Comparison of ENCODE assay signal across 13 cellular contexts in genomic region chr16:84907575-84907974, GRCh38.
A peak's percentile ranks its signal among the peaks of the same experiment; 100 is the strongest.
DNase-seq lines count a peak whose midpoint lies in the region; ATAC-seq and TF ChIP-seq lines count a peak whose summit lies in the region.
"Had no signal": no experiment of that assay in that cellular context is flagged by ENCODE, and none has a peak within 500 bp of the region (broad histone marks: within the 10 kb centered on the region; RNA-seq: fewer than 3 reads in every experiment).

No MANE protein-coding gene starts in this region.

- in situ Hi-C loops in astrocyte of the cerebellum (cut with HindIII; ENCODE audit: low sequenced_read_pairs) (no loop called here), gastrocnemius medialis (cut with MboI; ENCODE audit: low sequenced_read_pairs in 4 of 4) (no loop called here)

- H3K9me3 ChIP-seq in left ventricle myocardium inferior (replicated peaks): no peaks in the 10 kb centered on the region
- no peaks in the 10 kb centered on the region for H3K9me3 ChIP-seq in gastrocnemius medialis
- H3K9me3 ChIP-seq: mucosa of descending colon had no signal

- no peak for TF ChIP-seq POLR2A in gastrocnemius medialis (IDR thresholded peaks at IDR 0.05)

- no peaks in the 10 kb centered on the region for H3K36me3 ChIP-seq in left ventricle myocardium inferior
- H3K36me3 ChIP-seq in gastrocnemius medialis: no peaks in the 10 kb centered on the region

- peak overlapping the region; percentile 41 for H3K27ac ChIP-seq in left ventricle myocardium inferior (replicated peaks)
- peak overlapping the region in 2 of 4 donors; percentile 3 to 35 for H3K27ac ChIP-seq in gastrocnemius medialis

- intact Hi-C loops in left ventricle myocardium inferior (cut with micrococcal nuclease) (no loop called here), gastrocnemius medialis (cut with DNase I; ENCODE audit: low total_unique reads) (no loop called here)

- DNase-seq in CD1c-positive myeloid dendritic cell (ENCODE audit: extremely low spot score): peak; percentile 74
- DNase-seq in astrocyte of the cerebellum (ENCODE audit: low read depth): peak; percentile 49
- DNase-seq in left ventricle myocardium inferior: no peak
- DNase-seq in gastrocnemius medialis: peak; percentile 32 to 57
- no peak for DNase-seq in iPS-NIHi7 (ENCODE audit: extremely low spot score)
- no peak for DNase-seq in HK-2 (ENCODE audit: unreplicated experiment)
- DNase-seq in NK-92 (lab: John Stamatoyannopoulos, UW; ENCODE audit: unreplicated experiment): no peak
- DNase-seq in activated CD4-positive, alpha-beta T cell treated with anti-CD3 and anti-CD28 coated beads for 1 hour: no peak
- DNase-seq: CD4-positive, alpha-beta T cell; endodermal cell; mucosa of descending colon; NCI-H446 treated with DMSO at 0.1 percent for 48 hours; small intestine had no signal

- no peak for TF ChIP-seq CTCF in astrocyte of the cerebellum (IDR thresholded peaks at IDR 0.05; ENCODE audit: low read depth, low read length, missing control alignments)
- peak; percentile 7 for TF ChIP-seq CTCF in left ventricle myocardium inferior (IDR thresholded peaks at IDR 0.05; ENCODE audit: borderline replicate concordance)
- no peak for TF ChIP-seq CTCF in gastrocnemius medialis (IDR thresholded peaks at IDR 0.05 in 4 of 5, conservative IDR thresholded peaks at IDR 0.05 in 1 of 5)

- ATAC-seq in gastrocnemius medialis: peak in 1 of 2 donors; percentile 63
- ATAC-seq: mucosa of descending colon had no signal

- H3K27me3 ChIP-seq in left ventricle myocardium inferior (ENCODE audit: low read depth) (no peaks in the 10 kb centered on the region), gastrocnemius medialis (no peaks in the 10 kb centered on the region)

- H3K4me1 ChIP-seq in left ventricle myocardium inferior (peaks cover 5% of the 10 kb centered on the region), gastrocnemius medialis (no peaks in the 10 kb centered on the region)

- H3K4me3 ChIP-seq in astrocyte of the cerebellum (ENCODE audit: low read depth, low read length) (no peak overlapping the region), left ventricle myocardium inferior (no peak overlapping the region), gastrocnemius medialis (no peak overlapping the region)
- H3K4me3 ChIP-seq: mucosa of descending colon had no signal

Comparison
In these comparisons a context has a peak if more than half of its experiments do, and no peak if none do; other contexts are left out.
1. DNase-seq: peak in CD1c-positive myeloid dendritic cell (single experiment), astrocyte of the cerebellum (single experiment) and gastrocnemius medialis (2 of 2); none in left ventricle myocardium inferior (single experiment), iPS-NIHi7 (single experiment), HK-2 (single experiment), NK-92 (single experiment) and activated CD4-positive, alpha-beta T cell treated with anti-CD3 and anti-CD28 coated beads for 1 hour (single experiment).